Comparison of ENCODE assay signal across 10 cellular contexts in the genomic region with DNA sequence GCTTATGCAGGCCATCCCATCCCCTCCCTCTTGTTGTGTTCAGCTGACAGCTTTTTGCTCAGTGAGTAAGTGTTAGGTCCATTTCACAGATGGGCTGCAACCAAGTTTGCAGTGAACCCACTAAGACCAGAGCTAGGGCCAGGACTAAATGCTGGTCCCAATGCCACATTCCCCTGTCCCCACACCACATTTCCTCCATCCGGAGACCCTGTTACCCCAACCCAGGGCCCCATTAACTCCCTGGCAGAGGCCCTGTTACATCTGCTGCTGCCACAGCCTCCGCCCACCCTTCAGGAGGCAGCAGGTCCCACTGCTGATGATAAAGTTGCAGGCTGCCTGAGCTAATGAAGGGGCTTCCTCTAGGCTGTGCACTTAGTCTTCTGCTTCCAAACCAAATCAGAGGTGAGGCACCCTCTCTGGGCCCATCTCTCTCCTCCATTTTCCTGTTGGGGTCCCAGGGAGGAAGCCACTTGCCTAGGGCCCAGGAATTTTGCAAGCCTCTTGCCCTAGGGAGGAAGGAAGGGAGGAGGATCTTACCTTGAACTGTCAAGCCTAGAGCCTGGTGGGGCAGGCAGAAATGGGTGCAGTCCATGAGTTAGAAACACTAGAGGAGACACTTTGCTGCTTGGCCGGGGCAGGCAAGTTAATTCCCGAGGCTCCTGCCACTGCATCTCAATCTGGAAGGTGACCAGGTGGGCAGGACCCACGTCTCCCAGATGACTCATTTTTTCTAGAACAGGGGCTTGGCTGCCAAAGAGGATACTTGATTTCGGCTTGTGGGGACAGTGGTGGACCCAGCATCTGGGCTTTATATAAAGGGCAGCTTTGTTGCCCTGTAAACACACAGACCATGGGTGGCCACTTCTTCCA. TPM values are rescaled to one million over a fixed set of nuclear protein-coding genes. Genes with fewer than 3 reads are reported as not detected.
DNase-seq lines count a peak whose midpoint lies in the region; ATAC-seq and TF ChIP-seq lines count a peak whose summit lies in the region.
"Had no signal": no experiment of that assay in that cellular context is flagged by ENCODE, and none has a peak within 500 bp of the region (broad histone marks: within the 10 kb centered on the region; RNA-seq: fewer than 3 reads in every experiment).

No MANE protein-coding gene starts in this region.

- TF ChIP-seq POLR2A in esophagus squamous epithelium (IDR thresholded peaks at IDR 0.05) (no peak), gastrocnemius medialis (IDR thresholded peaks at IDR 0.05) (peak in 1 of 2 donors; percentile 13)

- H3K27me3 ChIP-seq in H7 (ENCODE audit: control insufficient read depth, insufficient read depth, low read length) (no peaks in the 10 kb centered on the region), esophagus squamous epithelium (no peaks in the 10 kb centered on the region), gastrocnemius medialis (no peaks in the 10 kb centered on the region)

- H3K4me1 ChIP-seq in esophagus squamous epithelium (peaks cover 21 to 59% (median 29%) of the 10 kb centered on the region in 3 donors), gastrocnemius medialis (peaks cover 17 to 36% of the 10 kb centered on the region in 2 donors)

- H3K36me3 ChIP-seq in H7 (replicated peaks; ENCODE audit: control insufficient read depth, insufficient read depth, low read length) = peaks cover 17% of the 10 kb centered on the region
- H3K36me3 ChIP-seq in esophagus squamous epithelium = peaks cover 0 to 63% (median 3%) of the 10 kb centered on the region in 3 donors
- H3K36me3 ChIP-seq in gastrocnemius medialis = peaks cover 0 to 3% of the 10 kb centered on the region in 2 donors

- H3K9me3 ChIP-seq in esophagus squamous epithelium = no peaks in the 10 kb centered on the region
- H3K9me3 ChIP-seq in gastrocnemius medialis = no peaks in the 10 kb centered on the region

- TF ChIP-seq CTCF in esophagus squamous epithelium (IDR thresholded peaks at IDR 0.05) = no peak
- TF ChIP-seq CTCF in gastrocnemius medialis (IDR thresholded peaks at IDR 0.05 in 4 of 5, conservative IDR thresholded peaks at IDR 0.05 in 1 of 5) = no peak

- H3K27ac ChIP-seq in esophagus squamous epithelium (peak overlapping the region in 3 of 4 donors; percentile 94 to 98 (median 98)), gastrocnemius medialis (peak overlapping the region; percentile 95 to 100 (median 100))

- ATAC-seq in gastrocnemius medialis (no peak), HG02759 (IDR thresholded peaks at IDR 0.05; ENCODE audit: unreplicated experiment) (no peak)

- H3K4me3 ChIP-seq in H7 (ENCODE audit: insufficient read depth, low read depth, low read length) (no peak overlapping the region), esophagus squamous epithelium (no peak overlapping the region), gastrocnemius medialis (no peak overlapping the region)

- WGBS in esophagus squamous epithelium, 2 donors = 12 to 22% methylated on average over 3 to 4 of the region's 6 CpGs

- DNase-seq in H7 (peak; percentile 26), UCSD-AML1 (lab: John Stamatoyannopoulos, UW; ENCODE audit: unreplicated experiment) (peak; percentile 46), esophagus squamous epithelium (lab: John Stamatoyannopoulos, UW) (no peak), gastrocnemius medialis (peak in 1 of 2 donors; percentile 50), SHP77 treated with DMSO at 0.1 percent for 48 hours (lab: John Stamatoyannopoulos, UW) (no peak), DMS53 (lab: John Stamatoyannopoulos, UW) (no peak)
- DNase-seq: activated CD4-positive, alpha-beta T cell treated with anti-CD3 and anti-CD28 coated beads, Interleukin-2, amount 50 U/mL, for 48 hours; NCI-H2029 treated with DMSO at 0.1 percent for 48 hours had no signal

- intact Hi-C loops in esophagus squamous epithelium (cut with DNase I) (no loop called here), gastrocnemius medialis (cut with DNase I; ENCODE audit: low total_unique reads) (loop anchor here (5.0 kb wide), 5 partner anchors 198 to 672 kb away; a partner anchor contains a TSS)

- in situ Hi-C loops in gastrocnemius medialis (cut with MboI; ENCODE audit: low sequenced_read_pairs in 4 of 4) = loop anchor here in 1 of 4 donors (10.0 to 25.0 kb wide), 2 partner anchors 111 to 278 kb away; a partner anchor contains a TSS

RNA-seq across cellular contexts. Expression of a gene that starts 3.4 kb away (rescaled TPM):
- total RNA-seq in H7 (2014; rRNA removed; shearing (Covaris generic)) = 79.3 and 91.7 TPM in 2 replicates
- total RNA-seq in esophagus squamous epithelium = 10 to 100 TPM; 56.1 to 79.7 (median 59.0) TPM
- 100 to 1,000 TPM; 118 to 169 (median 143) TPM for total RNA-seq in gastrocnemius medialis

RNA-seq across cellular contexts. Expression of a gene that starts 16.6 kb away (rescaled TPM):
- 128 and 134 TPM in 2 replicates for total RNA-seq in H7 (2014; rRNA removed; shearing (Covaris generic))
- total RNA-seq in esophagus squamous epithelium (100 to 1,000 TPM in 1 of 4 donors, 10 to 100 TPM in 3; 36.0 to 113 (median 79.4) TPM), gastrocnemius medialis (10 to 100 TPM in 1 of 4 donors, 1 to 10 TPM in 3; 2.5 to 11.4 (median 5.2) TPM)

RNA-seq across cellular contexts. Expression of a gene that starts 17.0 kb away (rescaled TPM):
- total RNA-seq in H7 (2014; rRNA removed; shearing (Covaris generic)) = not detected in 2 replicates
- total RNA-seq in esophagus squamous epithelium = not detected
- not detected for total RNA-seq in gastrocnemius medialis
- total RNA-seq: fibroblast of lung had no signal

RNA-seq across cellular contexts. Expression of a gene that starts 26.6 kb away (rescaled TPM):
- 0.10 TPM in 1 of 2 replicates, not detected in the other for total RNA-seq in H7 (2014; rRNA removed; shearing (Covaris generic))
- total RNA-seq in esophagus squamous epithelium (1 to 10 TPM in 1 of 4 donors, not detected in 3; 2.3 TPM), gastrocnemius medialis (1 to 10 TPM in 1 of 4 donors, under 1 TPM in 1, not detected in 2; 0.24 to 1.5 TPM)

RNA-seq across cellular contexts. Expression of a gene that starts 36.8 kb away (rescaled TPM):
- total RNA-seq in H7 (2014; rRNA removed; shearing (Covaris generic)) = not detected in 2 replicates
- not detected for total RNA-seq in esophagus squamous epithelium
- total RNA-seq in gastrocnemius medialis = not detected
- total RNA-seq: fibroblast of lung had no signal

Comparison
In these comparisons a context has a peak if more than half of its experiments do, and no peak if none do; other contexts are left out.
1. DNase-seq: peak in H7 (single experiment) and UCSD-AML1 (single experiment); none in esophagus squamous epithelium (single experiment), SHP77 treated with DMSO at 0.1 percent for 48 hours (single experiment) and DMS53 (single experiment).